In genomic region chrX:18886344-18887161, GRCh38 we compare ENCODE assay signal across 8 cellular contexts.
DNase-seq lines count a peak whose midpoint lies in the region; ATAC-seq lines count a peak whose summit lies in the region.

No MANE protein-coding gene starts in this region.

- no peaks in the 10 kb centered on the region for H3K36me3 Mint-ChIP-seq in activated naive CD8-positive, alpha-beta T cell treated with anti-CD3 and anti-CD28 coated beads for 36 hours

- H3K9me3 Mint-ChIP-seq in activated naive CD8-positive, alpha-beta T cell treated with anti-CD3 and anti-CD28 coated beads for 36 hours = no peaks in the 10 kb centered on the region

- no peaks in the 10 kb centered on the region for H3K27me3 Mint-ChIP-seq in activated naive CD8-positive, alpha-beta T cell treated with anti-CD3 and anti-CD28 coated beads for 36 hours

- ATAC-seq in GM19455 (IDR thresholded peaks at IDR 0.05; ENCODE audit: unreplicated experiment) (peak; percentile 81), HG03521 (IDR thresholded peaks at IDR 0.05; ENCODE audit: unreplicated experiment) (peak; percentile 72)

- DNase-seq in D341Med (ENCODE audit: low spot score) (peak; percentile 67), RPMI7951 (ENCODE audit: low read depth) (peak; percentile 69), cardiac septum (ENCODE audit: low spot score) (peak; percentile 89), posterior vena cava (ENCODE audit: low spot score) (peak; percentile 91), kidney glomerular epithelial cell (lab: John Stamatoyannopoulos, UW) (no peak)
- DNase-seq in activated naive CD8-positive, alpha-beta T cell treated with anti-CD3 and anti-CD28 coated beads for 36 hours = peak; percentile 55

- peak overlapping the region; percentile 81 for H3K4me3 Mint-ChIP-seq in activated naive CD8-positive, alpha-beta T cell treated with anti-CD3 and anti-CD28 coated beads for 36 hours

- intact Hi-C loops in cardiac septum (cut with DNase I) = loop anchor here (5.0 kb wide), 1 partner anchor 214 kb away; the partner anchor contains the start of gene RS1
- intact Hi-C loops in posterior vena cava (cut with DNase I) = no loop called here

- H3K27ac Mint-ChIP-seq in activated naive CD8-positive, alpha-beta T cell treated with anti-CD3 and anti-CD28 coated beads for 36 hours = peak overlapping the region; percentile 93

- peaks cover 21% of the 10 kb centered on the region for H3K4me1 Mint-ChIP-seq in activated naive CD8-positive, alpha-beta T cell treated with anti-CD3 and anti-CD28 coated beads for 36 hours
